In the genomic region with DNA sequence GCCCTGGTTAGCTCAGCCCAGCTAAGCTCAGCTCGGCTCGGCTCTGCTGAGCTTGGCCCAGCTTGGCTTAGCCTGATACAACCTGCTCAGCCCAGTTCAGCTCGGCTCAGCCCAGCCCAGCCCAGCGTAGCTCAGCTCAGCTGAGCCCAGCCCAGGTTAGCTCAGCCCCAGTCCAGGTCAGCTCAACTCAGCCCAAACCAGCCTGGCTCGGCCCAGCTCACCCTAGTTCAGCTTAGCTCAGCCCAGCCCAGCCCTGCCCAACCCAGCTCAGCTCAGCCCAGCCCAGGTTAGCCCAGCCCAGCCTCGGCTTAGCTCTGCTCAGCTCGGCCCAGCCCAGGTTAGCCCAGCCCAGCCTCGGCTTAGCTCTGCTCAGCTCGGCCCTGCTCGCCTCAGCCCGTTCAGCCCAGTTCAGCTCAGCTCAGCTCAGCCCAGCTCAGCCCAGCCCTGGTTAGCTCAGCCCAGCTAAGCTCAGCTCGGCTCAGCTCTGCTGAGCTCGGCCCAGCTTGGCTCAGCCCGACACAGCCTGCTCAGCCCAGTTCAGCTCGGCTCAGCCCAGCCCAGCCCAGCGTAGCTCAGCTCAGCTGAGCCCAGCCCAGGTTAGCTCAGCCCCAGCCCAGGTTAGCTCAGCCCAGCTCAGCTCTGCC, we compare ENCODE assay signal across 8 cellular contexts.
DNase-seq lines count a peak whose midpoint lies in the region; ATAC-seq and TF ChIP-seq lines count a peak whose summit lies in the region.
"Not testable (repeated sequence)": the region's sequence is repeated elsewhere in the genome, so short reads cannot be mapped to it uniquely, and the experiment has no call there.

No MANE protein-coding gene starts in this region.

- H3K27ac ChIP-seq in BLaER1 treated with 17β-estradiol and CSF1 and Interleukin-3, amounts not matched to agents 10 nM and 100 nM, result peak overlapping the region; percentile 32 to 94 (median 86); a peak in 21 of 22 replicates
- H3K27ac ChIP-seq in ovary, testis: not testable (repeated sequence)

- H3K9ac ChIP-seq in BLaER1 treated with 17β-estradiol and CSF1 and Interleukin-3, amounts not matched to agents 10 nM and 100 nM, result peak overlapping the region; percentile 68 to 96 (median 83); a peak in 21 of 22 replicates

- H3K4me2 ChIP-seq in BLaER1 treated with 17β-estradiol and CSF1 and Interleukin-3, amounts not matched to agents 10 nM and 100 nM, result peak overlapping the region; percentile 84 to 100 (median 98); a peak in 20 of 22 replicates

- peak; percentile 40 for TF ChIP-seq POLR2A in GM19193 (IDR thresholded peaks at IDR 0.05; ENCODE audit: extremely low read depth, insufficient read depth, insufficient read length)
- TF ChIP-seq POLR2A in ovary (IDR thresholded peaks at IDR 0.05); testis (IDR thresholded peaks at IDR 0.05): not testable (repeated sequence)

- H3K36me3 Mint-ChIP-seq in T-cell; activated CD8-positive, alpha-beta T cell treated with anti-CD3 and anti-CD28 coated beads, Interleukin-2, amount 10 ng/mL, durations not matched to agents 7 days and 5 days (ENCODE audit: low read depth); activated naive CD8-positive, alpha-beta T cell treated with anti-CD3 and anti-CD28 coated beads, Interleukin-2, amount 50 U/mL, for 24 hours (ENCODE audit: low read depth): not testable (repeated sequence)

- peaks cover 0 to 95% (median 0%) of the 10 kb centered on the region in 11 experiments; a peak in 7 of 22 replicates for H3K27me3 ChIP-seq in BLaER1 treated with 17β-estradiol and CSF1 and Interleukin-3, amounts not matched to agents 10 nM and 100 nM
- H3K27me3 ChIP-seq in ovary, testis: not testable (repeated sequence)

- peaks cover 25 to 99% (median 90%) of the 10 kb centered on the region in 10 experiments for H3K4me1 ChIP-seq in BLaER1 treated with 17β-estradiol and CSF1 and Interleukin-3, amounts not matched to agents 10 nM and 100 nM
- H3K4me1 ChIP-seq in ovary (ENCODE audit: insufficient read depth); testis: not testable (repeated sequence)

- peak overlapping the region; percentile 7 to 92 (median 68); a peak in 18 of 20 replicates for H3K4me3 ChIP-seq in BLaER1 treated with 17β-estradiol and CSF1 and Interleukin-3, amounts not matched to agents 10 nM and 100 nM
- not testable (repeated sequence) for H3K4me3 ChIP-seq in ovary, testis

- H3K27me3 Mint-ChIP-seq in T-cell, result peaks cover 6 to 28% of the 10 kb centered on the region in 2 donors
- not testable (repeated sequence) for H3K27me3 Mint-ChIP-seq in activated CD8-positive, alpha-beta T cell treated with anti-CD3 and anti-CD28 coated beads, Interleukin-2, amount 10 ng/mL, durations not matched to agents 7 days and 5 days (ENCODE audit: low read depth); activated naive CD8-positive, alpha-beta T cell treated with anti-CD3 and anti-CD28 coated beads, Interleukin-2, amount 50 U/mL, for 24 hours

- H3K27ac Mint-ChIP-seq in T-cell, result peak overlapping the region; percentile 77 to 81
- H3K27ac Mint-ChIP-seq in activated CD8-positive, alpha-beta T cell treated with anti-CD3 and anti-CD28 coated beads, Interleukin-2, amount 10 ng/mL, durations not matched to agents 7 days and 5 days, result peak overlapping the region; percentile 92
- H3K27ac Mint-ChIP-seq in activated naive CD8-positive, alpha-beta T cell treated with anti-CD3 and anti-CD28 coated beads, Interleukin-2, amount 50 U/mL, for 24 hours, result peak overlapping the region; percentile 46

- DNase-seq in T-cell, result peak in 5 of 34 experiments; percentile 1 to 11 (median 5)
- not testable (repeated sequence) for DNase-seq in activated CD8-positive, alpha-beta T cell treated with anti-CD3 and anti-CD28 coated beads, Interleukin-2, amount 10 ng/mL, durations not matched to agents 7 days and 5 days; activated naive CD8-positive, alpha-beta T cell treated with anti-CD3 and anti-CD28 coated beads, Interleukin-2, amount 50 U/mL, for 24 hours
- DNase-seq in left ventricle myocardium superior, result peak; percentile 11
- DNase-seq in ovary, result peak in 3 of 5 donors; percentile 3 to 4 (median 4)
- DNase-seq in testis, result peak; percentile 7

- CTCF ChIA-PET in T-cell (lab: Charles Lee), result interaction anchor here (0.5 to 0.9 kb wide), 3 partner anchors 9 to 46 kb away, joined by 3 to 4 read pairs (median 4); no protein-coding TSS in a partner anchor
- CTCF ChIA-PET in activated CD8-positive, alpha-beta T cell treated with anti-CD3 and anti-CD28 coated beads, Interleukin-2, amount 10 ng/mL, durations not matched to agents 7 days and 5 days (lab: Charles Lee), result interaction anchor here (1.6 kb wide), 2 partner anchors 84 to 147 kb away, joined by 3 to 5 read pairs; no protein-coding TSS in a partner anchor

- WGBS in ovary, 3 donors, result 79 to 84% (median 83%) methylated on average over 11 to 16 of the region's 16 CpGs
- 77 to 82% methylated on average over 13 to 16 of the region's 16 CpGs for whole genome bisulfite sequencing in testis, 2 donors

- H3K36me3 ChIP-seq in BLaER1 treated with 17β-estradiol and CSF1 and Interleukin-3, amounts not matched to agents 10 nM and 100 nM, result peaks cover 0 to 96% (median 13%) of the 10 kb centered on the region in 11 experiments; a peak in 14 of 22 replicates
- not testable (repeated sequence) for H3K36me3 ChIP-seq in ovary; testis (ENCODE audit: low read depth, missing control alignments)

- POLR2A ChIA-PET in T-cell (lab: Charles Lee); activated CD8-positive, alpha-beta T cell treated with anti-CD3 and anti-CD28 coated beads, Interleukin-2, amount 10 ng/mL, durations not matched to agents 7 days and 5 days (lab: Charles Lee): not testable (repeated sequence)

- not testable (repeated sequence) for TF ChIP-seq EP300 in ovary (IDR thresholded peaks at IDR 0.05)

- ATAC-seq in T-cell (replicated peaks in 1 of 4), result peak; percentile 32 to 41 (median 36)
- not testable (repeated sequence) for ATAC-seq in activated CD8-positive, alpha-beta T cell treated with anti-CD3 and anti-CD28 coated beads, Interleukin-2, amount 10 ng/mL, durations not matched to agents 7 days and 5 days; left ventricle myocardium superior
- peak; percentile 1 for ATAC-seq in activated naive CD8-positive, alpha-beta T cell treated with anti-CD3 and anti-CD28 coated beads, Interleukin-2, amount 50 U/mL, for 24 hours

- H3K4me1 Mint-ChIP-seq in T-cell, result peaks cover 24 to 49% (median 47%) of the 10 kb centered on the region in 3 donors
- H3K4me1 Mint-ChIP-seq in activated CD8-positive, alpha-beta T cell treated with anti-CD3 and anti-CD28 coated beads, Interleukin-2, amount 10 ng/mL, durations not matched to agents 7 days and 5 days (ENCODE audit: low read depth), result peaks cover 83% of the 10 kb centered on the region
- H3K4me1 Mint-ChIP-seq in activated naive CD8-positive, alpha-beta T cell treated with anti-CD3 and anti-CD28 coated beads, Interleukin-2, amount 50 U/mL, for 24 hours, result peaks cover 34% of the 10 kb centered on the region

- H3K9me3 Mint-ChIP-seq in T-cell; activated CD8-positive, alpha-beta T cell treated with anti-CD3 and anti-CD28 coated beads, Interleukin-2, amount 10 ng/mL, durations not matched to agents 7 days and 5 days (ENCODE audit: insufficient read depth); activated naive CD8-positive, alpha-beta T cell treated with anti-CD3 and anti-CD28 coated beads, Interleukin-2, amount 50 U/mL, for 24 hours: not testable (repeated sequence)

- H3K9me3 ChIP-seq in BLaER1 treated with 17β-estradiol and CSF1 and Interleukin-3, amounts not matched to agents 10 nM and 100 nM (replicated peaks in 1 of 11); ovary; testis: not testable (repeated sequence)

- intact Hi-C loops in left ventricle myocardium superior (cut with micrococcal nuclease); ovary (cut with DNase I); testis (cut with DNase I; ENCODE audit: low total_unique reads): not testable (repeated sequence)

- H3K4me3 Mint-ChIP-seq in T-cell, result peak overlapping the region in 2 of 3 donors; percentile 9 to 58
- H3K4me3 Mint-ChIP-seq in activated CD8-positive, alpha-beta T cell treated with anti-CD3 and anti-CD28 coated beads, Interleukin-2, amount 10 ng/mL, durations not matched to agents 7 days and 5 days, result peak overlapping the region; percentile 69
- H3K4me3 Mint-ChIP-seq in activated naive CD8-positive, alpha-beta T cell treated with anti-CD3 and anti-CD28 coated beads, Interleukin-2, amount 50 U/mL, for 24 hours, result peak overlapping the region; percentile 80

- peaks cover 0 to 77% (median 26%) of the 10 kb centered on the region in 11 experiments; a peak in 17 of 22 replicates for H4K20me1 ChIP-seq in BLaER1 treated with 17β-estradiol and CSF1 and Interleukin-3, amounts not matched to agents 10 nM and 100 nM

- not testable (repeated sequence) for TF ChIP-seq CTCF in ovary (IDR thresholded peaks at IDR 0.05); testis (IDR thresholded peaks at IDR 0.05)
